8 cellular contexts compared by ENCODE assay signal in the genomic region with DNA sequence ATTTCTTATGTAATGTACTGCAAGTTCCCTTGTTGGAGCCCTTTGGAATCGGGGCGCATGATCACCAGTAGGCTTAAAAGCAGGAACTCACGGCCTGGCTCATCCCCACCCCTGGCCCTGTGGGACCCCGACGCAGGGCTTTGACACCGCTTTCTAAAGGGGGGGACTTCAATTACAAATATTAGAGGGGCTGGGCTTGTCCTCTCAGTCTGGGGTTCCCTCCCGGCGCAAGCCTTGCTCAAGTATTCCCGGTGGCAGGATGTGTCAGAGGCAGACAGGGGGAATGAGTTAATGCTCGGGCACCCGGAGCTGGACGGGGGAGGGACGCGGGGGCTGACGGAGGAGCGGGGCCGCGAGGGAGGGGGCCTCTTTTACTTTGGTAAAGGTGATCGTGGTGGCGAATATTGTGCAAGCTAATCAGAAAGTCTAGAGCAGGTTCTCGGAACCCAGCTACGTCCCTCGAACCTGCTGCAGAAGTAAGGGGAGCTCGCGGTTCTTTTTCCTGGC. TPM values are rescaled to one million over a fixed set of nuclear protein-coding genes. Genes with fewer than 3 reads are reported as not detected.
DNase-seq lines count a peak whose midpoint lies in the region; ATAC-seq lines count a peak whose summit lies in the region.

No MANE protein-coding gene starts in this region.

- intact Hi-C loops in activated CD4-positive, alpha-beta T cell treated with anti-CD3 and anti-CD28 coated beads for 36 hours (cut with DNase I, micrococcal nuclease) = no loop called here
- intact Hi-C loops in activated T-helper 2 cell treated with anti-CD3 and anti-CD28 coated beads, Interferon-gamma antibody, Interleukin-2, Interleukin-4, amounts not matched to agents 10 μg/mL and 5 μg/mL and 100 μg/mL, durations not matched to agents 14 hours and 24 hours and 36 hours (cut with micrococcal nuclease) = no loop called here
- intact Hi-C loops in left ventricle myocardium superior (cut with micrococcal nuclease) (no loop called here), sciatic nerve (cut with DNase I) (no loop called here)

- H3K27ac ChIP-seq in SJCRH30 = no peak overlapping the region

- H3K4me3 Mint-ChIP-seq in activated CD4-positive, alpha-beta T cell treated with anti-CD3 and anti-CD28 coated beads for 36 hours = peak overlapping the region; percentile 58
- peak overlapping the region; percentile 71 for H3K4me3 Mint-ChIP-seq in activated T-helper 2 cell treated with anti-CD3 and anti-CD28 coated beads, Interferon-gamma antibody, Interleukin-2, Interleukin-4, amounts not matched to agents 10 μg/mL and 5 μg/mL and 100 μg/mL, durations not matched to agents 14 hours and 24 hours and 36 hours (ENCODE audit: low read depth)

- H3K27me3 ChIP-seq in SJCRH30 = no peaks in the 10 kb centered on the region

- H3K36me3 ChIP-seq in SJCRH30 = no peaks in the 10 kb centered on the region

- H3K4me1 Mint-ChIP-seq in activated CD4-positive, alpha-beta T cell treated with anti-CD3 and anti-CD28 coated beads for 36 hours = peaks cover 25% of the 10 kb centered on the region
- H3K4me1 Mint-ChIP-seq in activated T-helper 2 cell treated with anti-CD3 and anti-CD28 coated beads, Interferon-gamma antibody, Interleukin-2, Interleukin-4, amounts not matched to agents 10 μg/mL and 5 μg/mL and 100 μg/mL, durations not matched to agents 14 hours and 24 hours and 36 hours (ENCODE audit: low read depth) = peaks cover 27% of the 10 kb centered on the region

- POLR2A ChIA-PET in activated CD4-positive, alpha-beta T cell treated with anti-CD3 and anti-CD28 coated beads for 36 hours (lab: Charles Lee) = no interaction called here

- H3K9me3 ChIP-seq in SJCRH30 (replicated peaks) = no peaks in the 10 kb centered on the region

- no peaks in the 10 kb centered on the region for H3K9me3 Mint-ChIP-seq in activated CD4-positive, alpha-beta T cell treated with anti-CD3 and anti-CD28 coated beads for 36 hours (ENCODE audit: low read depth)
- H3K9me3 Mint-ChIP-seq in activated T-helper 2 cell treated with anti-CD3 and anti-CD28 coated beads, Interferon-gamma antibody, Interleukin-2, Interleukin-4, amounts not matched to agents 10 μg/mL and 5 μg/mL and 100 μg/mL, durations not matched to agents 14 hours and 24 hours and 36 hours = no peaks in the 10 kb centered on the region

- no peak overlapping the region for H3K4me3 ChIP-seq in SJCRH30

- H3K27me3 Mint-ChIP-seq in activated CD4-positive, alpha-beta T cell treated with anti-CD3 and anti-CD28 coated beads for 36 hours = peaks cover 45% of the 10 kb centered on the region
- peaks cover 56% of the 10 kb centered on the region for H3K27me3 Mint-ChIP-seq in activated T-helper 2 cell treated with anti-CD3 and anti-CD28 coated beads, Interferon-gamma antibody, Interleukin-2, Interleukin-4, amounts not matched to agents 10 μg/mL and 5 μg/mL and 100 μg/mL, durations not matched to agents 14 hours and 24 hours and 36 hours (ENCODE audit: low read depth)

- peak; percentile 22 for DNase-seq in activated CD4-positive, alpha-beta T cell treated with anti-CD3 and anti-CD28 coated beads for 36 hours
- no peak for DNase-seq in activated CD4-positive, alpha-beta T cell treated with anti-CD3 and anti-CD28 coated beads for 1 hour
- no peak for DNase-seq in activated T-helper 2 cell treated with anti-CD3 and anti-CD28 coated beads, Interferon-gamma antibody, Interleukin-2, Interleukin-4, amounts not matched to agents 10 μg/mL and 5 μg/mL and 100 μg/mL, durations not matched to agents 14 hours and 24 hours and 36 hours (ENCODE audit: low spot score)
- DNase-seq in left ventricle myocardium superior (peak; percentile 37), sciatic nerve (ENCODE audit: low spot score) (no peak), HT-29 (ENCODE audit: low spot score) (no peak), NCI-H2107 treated with DMSO at 0.1 percent for 48 hours (lab: John Stamatoyannopoulos, UW; ENCODE audit: unreplicated experiment) (no peak), SJCRH30 (no peak)

- H3K36me3 Mint-ChIP-seq in activated CD4-positive, alpha-beta T cell treated with anti-CD3 and anti-CD28 coated beads for 36 hours (ENCODE audit: low read depth) = no peaks in the 10 kb centered on the region
- H3K36me3 Mint-ChIP-seq in activated T-helper 2 cell treated with anti-CD3 and anti-CD28 coated beads, Interferon-gamma antibody, Interleukin-2, Interleukin-4, amounts not matched to agents 10 μg/mL and 5 μg/mL and 100 μg/mL, durations not matched to agents 14 hours and 24 hours and 36 hours (ENCODE audit: low read depth) = no peaks in the 10 kb centered on the region

- H3K27ac Mint-ChIP-seq in activated CD4-positive, alpha-beta T cell treated with anti-CD3 and anti-CD28 coated beads for 36 hours = no peak overlapping the region
- no peak overlapping the region for H3K27ac Mint-ChIP-seq in activated T-helper 2 cell treated with anti-CD3 and anti-CD28 coated beads, Interferon-gamma antibody, Interleukin-2, Interleukin-4, amounts not matched to agents 10 μg/mL and 5 μg/mL and 100 μg/mL, durations not matched to agents 14 hours and 24 hours and 36 hours

- CTCF ChIA-PET in activated CD4-positive, alpha-beta T cell treated with anti-CD3 and anti-CD28 coated beads for 36 hours (lab: Charles Lee) = interaction anchor here (0.8 to 1.4 kb wide), 3 partner anchors 8 to 155 kb away, joined by 4 to 6 read pairs (median 4); no protein-coding TSS in a partner anchor

- no peaks in the 10 kb centered on the region for H3K4me1 ChIP-seq in SJCRH30

- no peak for ATAC-seq in activated CD4-positive, alpha-beta T cell treated with anti-CD3 and anti-CD28 coated beads for 36 hours
- peak; percentile 65 for ATAC-seq in left ventricle myocardium superior
- ATAC-seq in sciatic nerve = peak; percentile 53

RNA-seq across cellular contexts. Expression of a gene that starts 1.2 kb away (rescaled TPM):
- not detected for total RNA-seq in activated CD4-positive, alpha-beta T cell treated with anti-CD3 and anti-CD28 coated beads for 36 hours
- not detected in 2 replicates for total RNA-seq in activated T-helper 2 cell treated with anti-CD3 and anti-CD28 coated beads, Interferon-gamma antibody, Interleukin-2, Interleukin-4, amounts not matched to agents 10 μg/mL and 5 μg/mL and 100 μg/mL, durations not matched to agents 14 hours and 24 hours and 36 hours
- total RNA-seq in left ventricle myocardium superior = 3.3 TPM
- total RNA-seq in sciatic nerve = 1.4 TPM
- total RNA-seq in HT-29 (2014; rRNA removed; shearing (Covaris generic)) = not detected in 2 replicates
- total RNA-seq in SJCRH30 (2014; rRNA removed; shearing (Covaris generic)) = 0.02 TPM in 1 of 2 replicates, not detected in the other

Comparison
In these comparisons a context has a peak if more than half of its experiments do, and no peak if none do; other contexts are left out.
1. DNase-seq: peak in activated CD4-positive, alpha-beta T cell treated with anti-CD3 and anti-CD28 coated beads for 36 hours (single experiment) and left ventricle myocardium superior (single experiment); none in activated CD4-positive, alpha-beta T cell treated with anti-CD3 and anti-CD28 coated beads for 1 hour (single experiment), activated T-helper 2 cell treated with anti-CD3 and anti-CD28 coated beads, Interferon-gamma antibody, Interleukin-2, Interleukin-4, amounts not matched to agents 10 μg/mL and 5 μg/mL and 100 μg/mL, durations not matched to agents 14 hours and 24 hours and 36 hours (single experiment), sciatic nerve (single experiment), HT-29 (single experiment), NCI-H2107 treated with DMSO at 0.1 percent for 48 hours (single experiment) and SJCRH30 (0 of 2).